11 cellular contexts compared by ENCODE assay signal in the genomic region with DNA sequence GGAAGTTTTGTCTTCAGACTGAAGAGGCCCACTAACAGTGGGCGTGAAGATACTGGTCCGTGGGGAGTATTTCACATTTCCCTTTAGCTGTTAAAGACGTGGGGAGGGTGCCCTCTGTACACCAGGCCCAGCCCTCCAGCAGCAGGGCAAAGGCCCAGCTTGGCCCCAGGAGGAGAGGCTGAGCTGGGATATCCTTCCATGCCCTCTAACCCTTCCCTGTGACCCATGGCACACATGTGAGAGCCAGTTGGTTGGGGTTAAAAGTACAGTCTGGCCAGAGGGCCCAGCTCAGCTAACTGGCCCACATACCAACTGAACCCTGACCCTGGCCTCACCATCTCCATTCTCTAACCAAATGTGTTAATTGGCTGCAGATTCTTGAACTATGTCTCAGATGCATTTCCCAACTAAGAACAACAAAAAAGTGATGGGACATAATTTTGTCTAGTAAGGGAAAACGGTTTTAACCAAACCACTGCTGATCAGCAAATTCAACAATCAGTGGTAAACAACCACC.
DNase-seq lines count a peak whose midpoint lies in the region; ATAC-seq and TF ChIP-seq lines count a peak whose summit lies in the region.
"Had no signal": no experiment of that assay in that cellular context is flagged by ENCODE, and none has a peak within 500 bp of the region (broad histone marks: within the 10 kb centered on the region; RNA-seq: fewer than 3 reads in every experiment).

No MANE protein-coding gene starts in this region.

- TF ChIP-seq CTCF in OCI-LY1 (IDR thresholded peaks at IDR 0.05; ENCODE audit: low read length): no peak

- H3K9me2 ChIP-seq in OCI-LY1 (ENCODE audit: low read depth, low read length): no peaks in the 10 kb centered on the region

- no peak overlapping the region for H2AFZ ChIP-seq in OCI-LY1 (ENCODE audit: low read length)

- H3K9ac ChIP-seq in OCI-LY1 (ENCODE audit: low read length): peak overlapping the region; percentile 56

- H3K4me1 ChIP-seq in OCI-LY1 (ENCODE audit: insufficient read depth, low read length, severe bottlenecking): peaks cover 62% of the 10 kb centered on the region

- no peaks in the 10 kb centered on the region; the same call in 1 of the 2 replicates for H3K79me2 ChIP-seq in OCI-LY1 (ENCODE audit: insufficient read depth, low read length)

- peak overlapping the region; percentile 57 for H3K4me2 ChIP-seq in OCI-LY1 (ENCODE audit: low read length)

- H3K27ac ChIP-seq in OCI-LY1 (ENCODE audit: low read depth, low read length, poor library complexity, severe bottlenecking): peak overlapping the region; percentile 91
- H3K27ac ChIP-seq: neutrophil had no signal

- no peaks in the 10 kb centered on the region for H3K36me3 ChIP-seq in OCI-LY1 (ENCODE audit: insufficient read depth, low read length)
- H3K36me3 ChIP-seq: neutrophil had no signal

- H4K20me1 ChIP-seq in OCI-LY1 (ENCODE audit: insufficient read depth, low read length): no peaks in the 10 kb centered on the region

- DNase-seq in Right ventricle myocardium superior (no peak), skeletal muscle cell (ENCODE audit: low read depth) (peak; percentile 39), KG1 (lab: John Stamatoyannopoulos, UW) (no peak), NK-92 (lab: John Stamatoyannopoulos, UW; ENCODE audit: unreplicated experiment) (no peak), superior temporal gyrus (ENCODE audit: extremely low spot score) (no peak), NCI-H128 (lab: John Stamatoyannopoulos, UW; ENCODE audit: unreplicated experiment) (no peak)
- DNase-seq: activated CD8-positive, alpha-beta T cell treated with anti-CD3 and anti-CD28 coated beads, Interleukin-2, amount 10 ng/mL, durations not matched to agents 7 days and 5 days; NCI-H1417 treated with DMSO at 0.1 percent for 48 hours had no signal

- no peaks in the 10 kb centered on the region for H3K9me3 ChIP-seq in OCI-LY1 (ENCODE audit: low read length)
- H3K9me3 ChIP-seq: neutrophil had no signal

- H3F3A ChIP-seq in OCI-LY1 (ENCODE audit: insufficient read depth, low read length): 0 out of 2 replicates have a peak, but pooled peaks cover 3% of the 10 kb centered on the region

- no peaks in the 10 kb centered on the region for H3K27me3 ChIP-seq in OCI-LY1 (ENCODE audit: insufficient read depth, low read length)
- H3K27me3 ChIP-seq: neutrophil had no signal

- H3K4me3 ChIP-seq in OCI-LY1 (ENCODE audit: low read depth, low read length, poor library complexity, severe bottlenecking): peak overlapping the region; percentile 24
- H3K4me3 ChIP-seq in skeletal muscle cell (ENCODE audit: low read depth, low read length): no peak overlapping the region

- ATAC-seq in GM18867 (IDR thresholded peaks at IDR 0.05; ENCODE audit: unreplicated experiment) (peak; percentile 42), Right ventricle myocardium superior (ENCODE audit: poor library complexity) (peak; percentile 32)
- ATAC-seq: activated CD8-positive, alpha-beta T cell treated with anti-CD3 and anti-CD28 coated beads, Interleukin-2, amount 10 ng/mL, durations not matched to agents 7 days and 5 days had no signal

- intact Hi-C loops in Right ventricle myocardium superior (cut with DNase I): no loop called here
